18 cellular contexts compared by ENCODE assay signal in genomic region chr3:10763248-10763620, GRCh38. TPM values are rescaled to one million over a fixed set of nuclear protein-coding genes. Genes with fewer than 3 reads are reported as not detected.
"Had no signal": no experiment of that assay in that cellular context is flagged by ENCODE, and none has a peak within 500 bp of the region (broad histone marks: within the 10 kb centered on the region; RNA-seq: fewer than 3 reads in every experiment).

No MANE protein-coding gene starts in this region.

- H3K9ac ChIP-seq: SK-N-SH had no signal

- H3K9me3 ChIP-seq: SK-N-SH had no signal

- DNase-seq: KBM-7, MV-4-11, NCI-H1048, NCI-H1105, NCI-H1417, NCI-H146, NCI-H1694 treated with DMSO at 0.1 percent for 48 hours, NCI-H1930, NCI-H2081, NCI-H2107, NCI-H2227 treated with DMSO at 0.1 percent for 48 hours, NCI-H524, NCI-H526 treated with DMSO at 0.1 percent for 48 hours, NCI-H748 treated with DMSO at 0.1 percent for 48 hours, SHP77, SK-N-SH had no signal

RNA-seq across cellular contexts. Expression of gene SLC6A11, which starts 52.8 kb away (rescaled TPM):
- total RNA-seq: HT-29, LHCN-M2 had no signal
